ENCODE assay signal across 12 cellular contexts in genomic region chr15:35211240-35211952, GRCh38.
A peak's percentile ranks its signal among the peaks of the same experiment; 100 is the strongest.
DNase-seq lines count a peak whose midpoint lies in the region; ATAC-seq and TF ChIP-seq lines count a peak whose summit lies in the region.
"Had no signal": no experiment of that assay in that cellular context is flagged by ENCODE, and none has a peak within 500 bp of the region (broad histone marks: within the 10 kb centered on the region; RNA-seq: fewer than 3 reads in every experiment).

No MANE protein-coding gene starts in this region.

- H3K4me3 Mint-ChIP-seq in mesothelial cell of epicardium: no peak overlapping the region
- H3K4me3 Mint-ChIP-seq: CD4-positive, alpha-beta T cell; GM23338 had no signal

- intact Hi-C loops in left ventricle myocardium superior (cut with micrococcal nuclease): loop anchor here (10.0 kb wide), 1 partner anchor 57 kb away; no protein-coding TSS in a partner anchor

- no peak overlapping the region for H3K4me3 ChIP-seq in right atrium auricular region
- H3K4me3 ChIP-seq: GM23338 had no signal

- H3K9me3 Mint-ChIP-seq in mesothelial cell of epicardium: peaks cover 4% of the 10 kb centered on the region
- H3K9me3 Mint-ChIP-seq: GM23338 had no signal

- in situ Hi-C loops in GM13976 (cut with MboI; ENCODE audit: low sequenced_read_pairs, unreplicated experiment): no loop called here

- H3K27ac ChIP-seq in right atrium auricular region: no peak overlapping the region
- H3K27ac ChIP-seq: C4-2B had no signal

- H3K27me3 Mint-ChIP-seq in mesothelial cell of epicardium (ENCODE audit: low read depth): no peaks in the 10 kb centered on the region
- H3K27me3 Mint-ChIP-seq: CD4-positive, alpha-beta T cell had no signal

- peak overlapping the region; percentile 73 for H3K27ac Mint-ChIP-seq in mesothelial cell of epicardium
- H3K27ac Mint-ChIP-seq: CD4-positive, alpha-beta T cell; GM23338 had no signal

- H3K36me3 ChIP-seq in right atrium auricular region: no peaks in the 10 kb centered on the region

- peaks cover 2% of the 10 kb centered on the region for H3K36me3 Mint-ChIP-seq in mesothelial cell of epicardium

- H3K9me3 ChIP-seq in right atrium auricular region: no peaks in the 10 kb centered on the region

- H3K4me1 ChIP-seq in right atrium auricular region: no peaks in the 10 kb centered on the region

- peaks cover 45% of the 10 kb centered on the region for H3K4me1 Mint-ChIP-seq in mesothelial cell of epicardium

- H3K27me3 ChIP-seq in right atrium auricular region: no peaks in the 10 kb centered on the region

- DNase-seq in left ventricle myocardium superior (no peak), right atrium auricular region (ENCODE audit: low spot score) (no peak), epidermal melanocyte (ENCODE audit: insufficient read length, low spot score) (peak; percentile 23), mesothelial cell of epicardium (ENCODE audit: low spot score in 2 of 2, unreplicated experiment in 2 of 2) (no peak), GM13976 (ENCODE audit: low spot score) (no peak), mucosa of gallbladder (ENCODE audit: low spot score) (no peak)
- DNase-seq: Caco-2; CD4-positive, alpha-beta T cell; HCEC 1CT; IMR-90 had no signal

- TF ChIP-seq CTCF in right atrium auricular region (IDR thresholded peaks at IDR 0.05) (no peak), mesothelial cell of epicardium (IDR thresholded peaks at IDR 0.05; ENCODE audit: unreplicated experiment) (no peak), GM13976 (IDR thresholded peaks at IDR 0.05; ENCODE audit: borderline replicate concordance, control extremely low read depth, extremely low read depth, insufficient read depth, missing control alignments) (no peak)

- ATAC-seq in left ventricle myocardium superior: peak; percentile 75
- ATAC-seq: GM23338 had no signal
